Comparison of ENCODE assay signal across 1 cellular context in the genomic region with DNA sequence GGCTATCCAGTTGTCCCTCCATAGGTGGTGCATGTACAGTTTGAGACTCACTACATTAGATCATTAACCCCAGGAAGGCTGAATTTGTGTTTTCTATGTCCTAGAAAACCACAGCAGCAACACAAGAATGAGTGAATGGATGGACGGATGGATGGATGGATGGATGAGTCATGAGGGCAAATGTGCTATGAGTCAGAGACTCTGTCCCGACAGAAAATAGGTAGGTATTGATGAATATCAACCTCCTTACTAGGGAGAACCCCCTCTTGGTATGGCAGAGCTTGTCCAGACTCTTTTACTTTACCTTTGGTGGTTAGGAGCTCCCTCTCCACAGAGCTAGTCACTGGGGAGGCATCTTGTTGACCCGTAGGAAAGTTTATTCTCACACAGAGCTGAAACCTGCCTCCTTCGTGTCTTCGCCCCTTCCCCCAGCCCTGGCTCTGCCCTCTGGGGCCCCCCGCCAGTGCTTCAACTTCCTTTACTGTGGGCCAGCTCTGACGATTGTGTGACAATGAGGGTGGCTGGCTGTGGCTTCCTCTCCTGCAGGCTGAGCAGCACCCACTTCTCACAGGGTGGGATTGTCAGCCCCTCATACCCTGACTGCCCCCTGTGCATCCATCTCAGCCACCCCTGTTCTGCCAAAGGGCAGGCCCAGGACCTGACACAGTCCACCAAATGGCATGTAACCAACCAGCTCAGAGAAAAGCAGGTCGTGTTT.
TF ChIP-seq lines count a peak whose summit lies in the region.

No MANE protein-coding gene starts in this region.

TF ChIP-seq in H1, 55 proteins besides CTCF, POLR2A, EP300 and RAD21:
- TF ChIP-seq NANOG (IDR thresholded peaks at IDR 0.05; ENCODE audit: insufficient read depth, low read depth, low read length, poor library complexity, severe bottlenecking) (no peak), SIRT6 (IDR thresholded peaks at IDR 0.05; ENCODE audit: low read length) (no peak), EGR1 (IDR thresholded peaks at IDR 0.05; ENCODE audit: borderline replicate concordance, low read depth, low read length) (no peak), RXRA (IDR thresholded peaks at IDR 0.05; ENCODE audit: insufficient read depth, low read depth, low read length) (no peak), YY1 (IDR thresholded peaks at IDR 0.05; ENCODE audit: low read depth, low read length) (no peak), MAX (IDR thresholded peaks at IDR 0.05) (no peak), JUN (IDR thresholded peaks at IDR 0.05; ENCODE audit: low read depth, low read length) (no peak), CTBP2 (IDR thresholded peaks at IDR 0.05; ENCODE audit: borderline replicate concordance, insufficient read depth, insufficient read length, low read length) (no peak), GABPA (IDR thresholded peaks at IDR 0.05; ENCODE audit: borderline replicate concordance, insufficient read depth, low read length) (no peak), HDAC2 (IDR thresholded peaks at IDR 0.05; ENCODE audit: borderline replicate concordance in 1 of 2, low read depth in 2 of 2, low read length in 2 of 2) (no peak), RBBP5 (IDR thresholded peaks at IDR 0.05; ENCODE audit: borderline replicate concordance, low read depth, low read length) (no peak), TEAD4 (IDR thresholded peaks at IDR 0.05; ENCODE audit: low read depth, low read length) (no peak), SP4 (IDR thresholded peaks at IDR 0.05; ENCODE audit: low read length) (no peak), RFX5 (IDR thresholded peaks at IDR 0.05; ENCODE audit: borderline replicate concordance, low read depth, low read length) (no peak)
TF ChIP-seq in H1: peak in this region for 0.
